In genomic region chrX:154751121-154751668, GRCh38 we compare ENCODE assay signal across 8 cellular contexts. TPM values are rescaled to one million over a fixed set of nuclear protein-coding genes. Genes with fewer than 3 reads are reported as not detected.
DNase-seq lines count a peak whose midpoint lies in the region; ATAC-seq and TF ChIP-seq lines count a peak whose summit lies in the region.

No MANE protein-coding gene starts in this region.

- no peak overlapping the region for H3K4me2 ChIP-seq in PC-3 (ENCODE audit: low read length)

- no peaks in the 10 kb centered on the region for H3K36me3 Mint-ChIP-seq in stimulated activated naive CD8-positive, alpha-beta T cell treated with anti-CD3 and anti-CD28 coated beads, Interleukin-15, Interleukin-2, amounts not matched to agents 100 ng/mL and 50 ng/mL, for 24 hours (ENCODE audit: low read depth)
- H3K36me3 Mint-ChIP-seq in endodermal cell (ENCODE audit: low read depth), result no peaks in the 10 kb centered on the region

- H3K27me3 Mint-ChIP-seq in stimulated activated naive CD8-positive, alpha-beta T cell treated with anti-CD3 and anti-CD28 coated beads, Interleukin-15, Interleukin-2, amounts not matched to agents 100 ng/mL and 50 ng/mL, for 24 hours, result no peaks in the 10 kb centered on the region
- peaks cover 56% of the 10 kb centered on the region for H3K27me3 Mint-ChIP-seq in endodermal cell (ENCODE audit: insufficient read depth)

- H2AFZ ChIP-seq in PC-3 (ENCODE audit: low read length), result no peak overlapping the region

- peak overlapping the region; percentile 80 for H3K27ac Mint-ChIP-seq in stimulated activated naive CD8-positive, alpha-beta T cell treated with anti-CD3 and anti-CD28 coated beads, Interleukin-15, Interleukin-2, amounts not matched to agents 100 ng/mL and 50 ng/mL, for 24 hours
- no peak overlapping the region for H3K27ac Mint-ChIP-seq in endodermal cell

- no peak for DNase-seq in stimulated activated naive CD8-positive, alpha-beta T cell treated with anti-CD3 and anti-CD28 coated beads, Interleukin-15, Interleukin-2, amounts not matched to agents 100 U/mL and 50 U/mL, for 24 hours
- peak; percentile 88 for DNase-seq in OCI-M1 (lab: John Stamatoyannopoulos, UW)
- DNase-seq in endodermal cell, result peak; percentile 46
- no peak for DNase-seq in sciatic nerve (ENCODE audit: low spot score)
- no peak for DNase-seq in PC-3

- no TSS peak for BruUV-seq in PC-3 (replicated peaks; lab: Mats Ljungman, UMichigan)

- H3K9ac ChIP-seq in endodermal cell (ENCODE audit: extremely low read depth, low read length, poor library complexity, severe bottlenecking), result no peak overlapping the region
- H3K9ac ChIP-seq in PC-3 (ENCODE audit: low read length), result no peak overlapping the region

- H3K9me2 ChIP-seq in PC-3 (replicated peaks; ENCODE audit: low read length), result no peaks in the 10 kb centered on the region

- H4K20me1 ChIP-seq in PC-3 (ENCODE audit: low read length), result no peaks in the 10 kb centered on the region

- peak overlapping the region; percentile 78 for H3K4me3 Mint-ChIP-seq in stimulated activated naive CD8-positive, alpha-beta T cell treated with anti-CD3 and anti-CD28 coated beads, Interleukin-15, Interleukin-2, amounts not matched to agents 100 ng/mL and 50 ng/mL, for 24 hours
- peak overlapping the region; percentile 26 for H3K4me3 Mint-ChIP-seq in endodermal cell

- H3K4me1 Mint-ChIP-seq in stimulated activated naive CD8-positive, alpha-beta T cell treated with anti-CD3 and anti-CD28 coated beads, Interleukin-15, Interleukin-2, amounts not matched to agents 100 ng/mL and 50 ng/mL, for 24 hours (ENCODE audit: low read depth), result peaks cover 18% of the 10 kb centered on the region
- no peaks in the 10 kb centered on the region for H3K4me1 Mint-ChIP-seq in endodermal cell

- H3K9me3 Mint-ChIP-seq in stimulated activated naive CD8-positive, alpha-beta T cell treated with anti-CD3 and anti-CD28 coated beads, Interleukin-15, Interleukin-2, amounts not matched to agents 100 ng/mL and 50 ng/mL, for 24 hours, result no peaks in the 10 kb centered on the region
- peaks cover 46% of the 10 kb centered on the region for H3K9me3 Mint-ChIP-seq in endodermal cell

- 24 to 68% methylated on average over 2 to 25 of the region's 37 CpGs for WGBS in endodermal cell (ENCODE audit: insufficient coverage in 1 of 2, insufficient read length in 1 of 2), 2 experiments

- POLR2A ChIA-PET in PC-3 (lab: Charles Lee; ENCODE audit: unreplicated experiment), result no interaction called here

- H3K27ac ChIP-seq in endodermal cell (ENCODE audit: low read depth, low read length) (no peak overlapping the region), PC-3 (ENCODE audit: low read length) (no peak overlapping the region)

- H3K9me3 ChIP-seq in endodermal cell (ENCODE audit: control insufficient read depth, low read length) (no peaks in the 10 kb centered on the region), PC-3 (ENCODE audit: low read length) (no peaks in the 10 kb centered on the region)

- intact Hi-C loops in sciatic nerve (cut with DNase I), result no loop called here
- intact Hi-C loops in PC-3 (cut with micrococcal nuclease), result no loop called here

- no peak overlapping the region for H3K4me3 ChIP-seq in endodermal cell (ENCODE audit: low read length)
- no peak overlapping the region for H3K4me3 ChIP-seq in PC-3 (ENCODE audit: low read length)

- TF ChIP-seq CTCF in endodermal cell (conservative IDR thresholded peaks at IDR 0.05) (no peak), PC-3 (conservative IDR thresholded peaks at IDR 0.05; ENCODE audit: low read depth, low read length) (no peak)

- peaks cover 47% of the 10 kb centered on the region for H3K27me3 ChIP-seq in endodermal cell (ENCODE audit: control insufficient read depth, insufficient read depth, low read length, poor library complexity, severe bottlenecking)
- peaks cover 30% of the 10 kb centered on the region for H3K27me3 ChIP-seq in PC-3 (ENCODE audit: low read length)

- H3K36me3 ChIP-seq in endodermal cell (ENCODE audit: control insufficient read depth, insufficient read depth, low read length), result no peaks in the 10 kb centered on the region
- no peaks in the 10 kb centered on the region for H3K36me3 ChIP-seq in PC-3 (ENCODE audit: low read depth, low read length)

- H3K4me1 ChIP-seq in endodermal cell (ENCODE audit: control insufficient read depth, insufficient read depth, low read length) (no peaks in the 10 kb centered on the region), PC-3 (ENCODE audit: insufficient read depth, low read length) (peaks cover 7% of the 10 kb centered on the region; the same call in 1 of the 2 replicates)

- CTCF ChIA-PET in PC-3 (lab: Charles Lee), result no interaction called here

- ATAC-seq in stimulated activated naive CD8-positive, alpha-beta T cell treated with anti-CD3 and anti-CD28 coated beads, Interleukin-15, Interleukin-2, amounts not matched to agents 100 U/mL and 50 U/mL, for 24 hours, result no peak
- ATAC-seq in sciatic nerve (peak; percentile 11), GM18517 (IDR thresholded peaks at IDR 0.05; ENCODE audit: unreplicated experiment) (no peak), PC-3 (no peak), GM18873 (IDR thresholded peaks at IDR 0.05; ENCODE audit: low FRiP score, unreplicated experiment) (no peak)

- H3F3A ChIP-seq in PC-3 (ENCODE audit: low read length, unreplicated experiment), result no peaks in the 10 kb centered on the region

- H3K79me2 ChIP-seq in PC-3 (ENCODE audit: low read length), result no peaks in the 10 kb centered on the region

RNA-seq across cellular contexts. Expression of gene GAB3, which starts 0.3 kb away (rescaled TPM):
- total RNA-seq in endodermal cell, result under 1 TPM; 0.13 to 0.55 TPM
- 0.07 TPM for polyA plus RNA-seq in endodermal cell (2013, experiment 1 of 2)
- not detected for polyA plus RNA-seq in endodermal cell (2013, experiment 2 of 2)
- 7.6 TPM for total RNA-seq in sciatic nerve
- 3.1 TPM in 1 of 2 replicates, not detected in the other for total RNA-seq in PC-3 (2014; rRNA removed)

RNA-seq across cellular contexts. Expression of gene DKC1, which starts 11.5 kb away (rescaled TPM):
- total RNA-seq in endodermal cell, result 10 to 100 TPM; 66.5 to 70.8 TPM
- polyA plus RNA-seq in endodermal cell (2013, experiment 1 of 2), result 66.7 TPM
- 62.1 TPM for polyA plus RNA-seq in endodermal cell (2013, experiment 2 of 2)
- 27.9 TPM for total RNA-seq in sciatic nerve
- 89.2 and 115 TPM in 2 replicates for total RNA-seq in PC-3 (2014; rRNA removed)

RNA-seq across cellular contexts. Expression of gene MPP1, which starts 54.1 kb away (rescaled TPM):
- total RNA-seq in endodermal cell, result 10 to 100 TPM; 13.7 to 15.7 TPM
- polyA plus RNA-seq in endodermal cell (2013, experiment 1 of 2), result 9.8 TPM
- polyA plus RNA-seq in endodermal cell (2013, experiment 2 of 2), result 9.4 TPM
- 52.0 TPM for total RNA-seq in sciatic nerve
- 18.3 and 18.8 TPM in 2 replicates for total RNA-seq in PC-3 (2014; rRNA removed)

Comparison
In these comparisons a context has a peak if more than half of its experiments do, and no peak if none do; other contexts are left out.
1. DNase-seq: peak in OCI-M1 (single experiment) and endodermal cell (single experiment); none in stimulated activated naive CD8-positive, alpha-beta T cell treated with anti-CD3 and anti-CD28 coated beads, Interleukin-15, Interleukin-2, amounts not matched to agents 100 U/mL and 50 U/mL, for 24 hours (single experiment), sciatic nerve (single experiment) and PC-3 (single experiment).